In genomic region chr6:130697661-130698535, GRCh38 we compare ENCODE assay signal across 8 cellular contexts.
DNase-seq lines count a peak whose midpoint lies in the region; ATAC-seq and TF ChIP-seq lines count a peak whose summit lies in the region.

No MANE protein-coding gene starts in this region.

- H2AFZ ChIP-seq in HCT116 (ENCODE audit: low read depth, low read length, poor library complexity, severe bottlenecking): peak overlapping the region; percentile 94

- H3K27me3 ChIP-seq in HCT116 (ENCODE audit: insufficient read depth, low read length): no peaks in the 10 kb centered on the region

- POLR2A ChIA-PET in HCT116 (lab: Charles Lee): interaction anchor here (0.8 kb wide), 1 partner anchor 333 kb away, joined by 3 read pairs; the partner anchor contains the start of gene TMEM200A

- TF ChIP-seq POLR2A in HCT116 (IDR thresholded peaks at IDR 0.05; ENCODE audit: borderline replicate concordance, extremely low read depth, insufficient read depth, insufficient read length): no peak

- H3K27ac ChIP-seq in HCT116 (ENCODE audit: low read depth, low read length): no peak overlapping the region

- H3K4me1 ChIP-seq in HCT116 (ENCODE audit: control insufficient read depth in 1 of 2, insufficient read depth in 2 of 2, low read length in 2 of 2): peaks cover 0 to 8% of the 10 kb centered on the region in 2 experiments; a peak in 1 of 4 replicates

- no peaks in the 10 kb centered on the region for H4K20me1 ChIP-seq in HCT116 (ENCODE audit: insufficient read depth)

- H3K4me1 Mint-ChIP-seq in naive B cell: no peaks in the 10 kb centered on the region
- peaks cover 42% of the 10 kb centered on the region for H3K4me1 Mint-ChIP-seq in stimulated activated naive CD8-positive, alpha-beta T cell treated with anti-CD3 and anti-CD28 coated beads, Interleukin-15, amount 100 ng/mL, for 72 hours

- peak; percentile 84 to 90 (median 88) for TF ChIP-seq CTCF in HCT116 (IDR thresholded peaks at IDR 0.05 in 2 of 3, conservative IDR thresholded peaks at IDR 0.05 in 1 of 3; ENCODE audit: borderline replicate concordance in 1 of 3, insufficient read depth in 1 of 3, low read depth in 2 of 3, low read length in 2 of 3)

- ATAC-seq in HCT116: peak; percentile 99
- ATAC-seq in naive B cell (ENCODE audit: low read depth in 2 of 2): peak; percentile 71 to 78
- peak; percentile 97 for ATAC-seq in stimulated activated naive CD8-positive, alpha-beta T cell treated with anti-CD3 and anti-CD28 coated beads, Interleukin-15, amount 100 ng/mL, for 72 hours

- H3K79me2 ChIP-seq in HCT116 (ENCODE audit: insufficient read depth, low read length): no peaks in the 10 kb centered on the region

- CTCF ChIA-PET in HCT116 (lab: Charles Lee): interaction anchor here (0.6 to 1.9 kb wide), 30 partner anchors 8 to 659 kb away, joined by 3 to 31 read pairs (median 4); partner anchors contain the start of gene TMEM200A

- TF ChIP-seq RAD21 in HCT116 (IDR thresholded peaks at IDR 0.05; ENCODE audit: low read depth): peak; percentile 92

- peak overlapping the region in 1 of 2 experiments; percentile 12; a peak in 2 of 4 replicates for H3K4me3 ChIP-seq in HCT116 (replicated peaks in 1 of 2; ENCODE audit: low read depth in 1 of 2, low read length in 2 of 2)

- H3K36me3 Mint-ChIP-seq in naive B cell: peaks cover 0 to 6% of the 10 kb centered on the region in 2 donors

- DNase-seq in NCI-H1417 (lab: John Stamatoyannopoulos, UW) (peak; percentile 22 to 76 (median 41)), NCI-H1417 treated with DMSO at 0.1 percent for 48 hours (lab: John Stamatoyannopoulos, UW) (no peak), HCT116 (ENCODE audit: low read depth, low spot score) (peak; percentile 49), LoVo (ENCODE audit: low spot score) (peak; percentile 25), naive B cell (peak; percentile 15)
- DNase-seq in activated CD4-positive, alpha-beta T cell treated with anti-CD3 and anti-CD28 coated beads for 24 hours (ENCODE audit: low read depth in 2 of 2): peak; percentile 39 to 49
- peak; percentile 14 for DNase-seq in effector CD4-positive, alpha-beta T cell
- peak; percentile 61 to 64 for DNase-seq in stimulated activated naive CD8-positive, alpha-beta T cell treated with anti-CD3 and anti-CD28 coated beads, Interleukin-15, amount 100 ng/mL, for 72 hours

- H3K4me3 Mint-ChIP-seq in naive B cell: no peak overlapping the region
- no peak overlapping the region for H3K4me3 Mint-ChIP-seq in stimulated activated naive CD8-positive, alpha-beta T cell treated with anti-CD3 and anti-CD28 coated beads, Interleukin-15, amount 100 ng/mL, for 72 hours

- H3K4me2 ChIP-seq in HCT116 (ENCODE audit: low read length): peak overlapping the region; percentile 46

- no peaks in the 10 kb centered on the region for H3K36me3 ChIP-seq in HCT116 (ENCODE audit: control insufficient read depth in 1 of 2, insufficient read depth in 2 of 2, low read length in 2 of 2)

- RAD21 ChIA-PET in HCT116 (lab: Charles Lee; ENCODE audit: low non-redundant PET in 1 of 2, low total read pairs in 2 of 2, uncharacterized antibody in 2 of 2, unreplicated experiment in 2 of 2): interaction anchor here (0.7 to 1.4 kb wide), 7 partner anchors 22 to 494 kb away, joined by 3 to 5 read pairs (median 5); no protein-coding TSS in a partner anchor

- H3K9me2 ChIP-seq in HCT116 (ENCODE audit: insufficient read depth): no peaks in the 10 kb centered on the region

- intact Hi-C loops in HCT116 (cut with micrococcal nuclease): loop anchor here (1.0 kb wide), 3 partner anchors 333 to 404 kb away; no protein-coding TSS in a partner anchor

- H3K9me3 ChIP-seq in HCT116 (ENCODE audit: control insufficient read depth in 1 of 2, insufficient read depth in 1 of 2, low read depth in 1 of 2, low read length in 2 of 2): no peaks in the 10 kb centered on the region

- H3K9ac ChIP-seq in HCT116 (ENCODE audit: low read length): no peak overlapping the region

- no peaks in the 10 kb centered on the region for H3K27me3 Mint-ChIP-seq in naive B cell
- no peaks in the 10 kb centered on the region for H3K27me3 Mint-ChIP-seq in stimulated activated naive CD8-positive, alpha-beta T cell treated with anti-CD3 and anti-CD28 coated beads, Interleukin-15, amount 100 ng/mL, for 72 hours

- no TSS peak for BruUV-seq in HCT116 (replicated peaks; lab: Mats Ljungman, UMichigan)

- no peak overlapping the region for H3K27ac Mint-ChIP-seq in naive B cell
- H3K27ac Mint-ChIP-seq in stimulated activated naive CD8-positive, alpha-beta T cell treated with anti-CD3 and anti-CD28 coated beads, Interleukin-15, amount 100 ng/mL, for 72 hours: no peak overlapping the region

- H3K9me3 Mint-ChIP-seq in naive B cell: peaks cover 0 to 4% (median 0%) of the 10 kb centered on the region in 7 donors
- peaks cover 8 to 23% of the 10 kb centered on the region in 2 donors for H3K9me3 Mint-ChIP-seq in stimulated activated naive CD8-positive, alpha-beta T cell treated with anti-CD3 and anti-CD28 coated beads, Interleukin-15, amount 100 ng/mL, for 72 hours

TF ChIP-seq in HCT116, 20 proteins besides CTCF, POLR2A, EP300 and RAD21:
- TF ChIP-seq CBX3 (IDR thresholded peaks at IDR 0.05; ENCODE audit: low read depth): 0 out of 2 replicates have a peak, but pooled peaks have one; percentile 28
- no peak for TF ChIP-seq SRF (IDR thresholded peaks at IDR 0.05; ENCODE audit: low read depth)
TF ChIP-seq in HCT116: peak in this region for 1.
